In genomic region chr3:136728434-136728833, GRCh38 we compare ENCODE assay signal across 13 cellular contexts. TPM values are rescaled to one million over a fixed set of nuclear protein-coding genes. Genes with fewer than 3 reads are reported as not detected.
DNase-seq lines count a peak whose midpoint lies in the region; ATAC-seq and TF ChIP-seq lines count a peak whose summit lies in the region.
"Had no signal": no experiment of that assay in that cellular context is flagged by ENCODE, and none has a peak within 500 bp of the region (broad histone marks: within the 10 kb centered on the region; RNA-seq: fewer than 3 reads in every experiment).

No MANE protein-coding gene starts in this region.

- peaks cover 13% of the 10 kb centered on the region for H3K4me1 ChIP-seq in adipocyte (ENCODE audit: control insufficient read depth, insufficient read depth, low read length)
- peaks cover 0 to 8% of the 10 kb centered on the region in 2 donors for H3K4me1 ChIP-seq in aorta (ENCODE audit: control insufficient read depth in 1 of 2, insufficient read depth in 2 of 2, low read length in 2 of 2)

- no peak for TF ChIP-seq CTCF in osteocyte (IDR thresholded peaks at IDR 0.05)

- DNase-seq in adipocyte (ENCODE audit: low read depth) (no peak), osteocyte (ENCODE audit: extremely low spot score, unreplicated experiment) (no peak), NCI-H2171 treated with DMSO at 0.1 percent for 48 hours (lab: John Stamatoyannopoulos, UW) (no peak), SIG-M5 treated with dmso at 0.1 percent for 504 hours (lab: John Stamatoyannopoulos, UW; ENCODE audit: unreplicated experiment) (no peak), aorta (no peak)
- DNase-seq: activated CD4-positive, alpha-beta T cell treated with anti-CD3 and anti-CD28 coated beads for 4 hours; NCI-H2171 had no signal

- peak overlapping the region; percentile 67 for H3K4me3 ChIP-seq in adipocyte (ENCODE audit: low read length)
- H3K4me3 ChIP-seq in aorta (ENCODE audit: low read length in 2 of 2) = no peak overlapping the region
- H3K4me3 ChIP-seq: lung had no signal

- ATAC-seq in GM18909 (IDR thresholded peaks at IDR 0.05; ENCODE audit: poor library complexity, unreplicated experiment) (peak; percentile 66), HG03135 (IDR thresholded peaks at IDR 0.05; ENCODE audit: unreplicated experiment) (peak; percentile 68), HG02623 (IDR thresholded peaks at IDR 0.05; ENCODE audit: unreplicated experiment) (no peak), aorta (ENCODE audit: low FRiP score) (no peak)
- ATAC-seq: Right ventricle myocardium inferior had no signal

- no peak overlapping the region for H3K27ac ChIP-seq in aorta (ENCODE audit: low read depth in 1 of 2, low read length in 2 of 2)

- intact Hi-C loops in aorta (cut with DNase I) = no loop called here

- no peaks in the 10 kb centered on the region for H3K36me3 Mint-ChIP-seq in osteocyte (ENCODE audit: unreplicated experiment)

- H3K27ac Mint-ChIP-seq in osteocyte (ENCODE audit: unreplicated experiment) = peak overlapping the region; percentile 88

- no peaks in the 10 kb centered on the region for H3K9me3 Mint-ChIP-seq in osteocyte (ENCODE audit: unreplicated experiment)

- H3K4me3 Mint-ChIP-seq in osteocyte (ENCODE audit: unreplicated experiment) = peak overlapping the region; percentile 64

- 71 to 81% methylated on average over 1 of the region's 1 CpG for WGBS in aorta, 2 donors

- no peaks in the 10 kb centered on the region for H3K36me3 ChIP-seq in adipocyte (ENCODE audit: control insufficient read depth, insufficient read depth, low read length, severe bottlenecking)
- no peaks in the 10 kb centered on the region for H3K36me3 ChIP-seq in aorta (ENCODE audit: control insufficient read depth in 1 of 2, insufficient read depth in 2 of 2, low read length in 1 of 2)

- H3K27me3 ChIP-seq in adipocyte (replicated peaks; ENCODE audit: control insufficient read depth, insufficient read depth, low read length) = no peaks in the 10 kb centered on the region
- H3K27me3 ChIP-seq in aorta (ENCODE audit: control insufficient read depth in 1 of 2, insufficient read depth in 2 of 2, low read length in 1 of 2) = no peaks in the 10 kb centered on the region
- H3K27me3 ChIP-seq: foreskin keratinocyte had no signal

- peaks cover 27% of the 10 kb centered on the region for H3K4me1 Mint-ChIP-seq in osteocyte (ENCODE audit: unreplicated experiment)

- H3K27me3 Mint-ChIP-seq in osteocyte (ENCODE audit: unreplicated experiment) = no peaks in the 10 kb centered on the region

- H3K9me3 ChIP-seq in adipocyte (ENCODE audit: control insufficient read depth, low read length) = no peaks in the 10 kb centered on the region
- H3K9me3 ChIP-seq in aorta (ENCODE audit: control insufficient read depth, low read length) = no peaks in the 10 kb centered on the region

- H3K9ac ChIP-seq in adipocyte (ENCODE audit: low read length) = peak overlapping the region; percentile 45

RNA-seq across cellular contexts. Expression of gene STAG1, which starts 23.7 kb away (rescaled TPM):
- total RNA-seq in osteocyte (50.2 and 53.9 TPM in 2 replicates), aorta (10 to 100 TPM; 63.6 to 68.6 TPM)
- 10 to 100 TPM; 11.0 to 13.2 TPM for polyA plus RNA-seq in aorta

Comparison
In these comparisons a context has a peak if more than half of its experiments do, and no peak if none do; other contexts are left out.
1. ATAC-seq: peak in GM18909 (single experiment) and HG03135 (single experiment); none in HG02623 (single experiment) and aorta (single experiment).